1 cellular context compared by ENCODE assay signal in the genomic region with DNA sequence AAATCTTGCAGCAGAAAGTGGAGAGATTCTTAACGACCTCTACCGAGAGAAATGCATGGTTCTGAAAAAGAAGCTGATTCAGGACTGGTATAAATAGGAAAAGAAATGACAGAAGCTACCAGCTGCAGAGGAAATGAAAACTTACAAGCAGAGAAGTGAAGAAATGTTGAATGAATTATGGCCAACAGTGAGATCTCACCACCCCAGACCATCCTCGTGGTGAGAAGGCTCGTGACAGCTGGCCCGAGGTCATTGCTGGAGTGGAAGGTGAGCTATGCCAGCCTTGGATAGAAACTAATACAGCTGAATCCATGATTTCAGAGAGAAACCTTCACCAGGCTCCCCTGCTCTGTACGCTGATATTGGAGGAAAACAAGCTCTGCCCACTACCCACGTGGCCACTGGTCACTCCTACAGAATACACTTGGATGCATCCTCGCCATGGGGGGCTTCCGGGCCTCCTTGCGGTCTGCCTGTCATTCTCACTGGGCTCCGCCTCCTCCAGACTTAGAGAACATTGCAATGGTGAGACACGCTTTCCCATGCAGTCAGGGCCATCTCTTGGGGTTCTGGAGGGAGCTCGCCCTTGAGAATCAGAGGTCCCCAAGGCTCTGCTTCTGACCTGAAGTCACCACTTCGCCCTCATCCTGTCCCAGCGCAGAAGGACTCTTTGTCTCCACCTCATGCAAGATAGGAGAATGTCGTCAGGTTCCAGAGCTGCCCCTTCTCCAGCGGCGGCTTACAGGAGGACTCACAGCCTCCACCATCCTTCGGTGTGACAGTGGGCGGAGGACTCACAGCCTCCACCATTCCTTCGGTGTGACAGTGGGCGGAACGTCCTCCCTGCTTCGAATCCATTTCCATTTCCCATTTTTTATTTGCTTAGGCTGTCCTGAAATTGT.
TF ChIP-seq lines count a peak whose summit lies in the region.

No MANE protein-coding gene starts in this region.

TF ChIP-seq in HepG2, 621 proteins besides CTCF, POLR2A, EP300 and RAD21 (continued from another document):
- TF ChIP-seq, protein P1, sequence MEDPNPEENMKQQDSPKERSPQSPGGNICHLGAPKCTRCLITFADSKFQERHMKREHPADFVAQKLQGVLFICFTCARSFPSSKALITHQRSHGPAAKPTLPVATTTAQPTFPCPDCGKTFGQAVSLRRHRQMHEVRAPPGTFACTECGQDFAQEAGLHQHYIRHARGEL (CRISPR knock-in tag; IDR thresholded peaks at IDR 0.05), result peak; percentile 78; the same call in 1 of the 2 replicates
